Comparison of ENCODE assay signal across 7 cellular contexts in the genomic region with DNA sequence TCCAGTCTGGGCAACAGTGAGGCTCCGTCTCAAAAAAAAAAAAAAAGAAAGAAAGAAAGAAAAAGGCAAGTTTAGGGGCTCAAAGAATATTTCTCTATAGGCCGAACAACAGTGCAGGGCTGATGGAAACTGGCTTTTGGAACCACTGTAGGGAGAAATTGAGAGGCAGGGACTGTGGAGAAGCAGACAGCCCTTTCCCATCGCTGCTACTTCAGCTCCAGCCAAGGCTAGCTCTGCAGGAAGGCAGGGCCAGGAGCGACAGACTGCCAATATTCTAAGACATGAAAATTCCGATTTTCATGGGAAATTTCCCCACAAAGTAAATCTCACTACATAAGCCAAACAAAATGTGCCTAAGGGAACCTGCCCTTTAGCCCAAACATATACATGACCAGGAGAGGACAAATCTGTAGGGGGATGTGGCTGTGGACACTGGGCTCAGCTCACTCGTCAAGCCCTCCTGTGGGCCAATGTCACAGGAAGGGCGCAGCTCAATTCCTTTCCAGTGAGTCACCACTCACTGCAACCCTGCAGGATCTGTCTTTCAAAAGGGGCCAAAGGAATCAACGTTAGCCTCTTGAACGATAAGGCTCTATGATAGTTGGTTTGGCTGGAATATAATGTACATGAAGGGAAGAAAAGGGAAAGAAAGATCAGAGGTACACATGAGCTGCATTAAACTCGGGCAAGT. TPM values are rescaled to one million over a fixed set of nuclear protein-coding genes. Genes with fewer than 3 reads are reported as not detected.
DNase-seq lines count a peak whose midpoint lies in the region; ATAC-seq, FAIRE-seq and TF ChIP-seq lines count a peak whose summit lies in the region.
"Not testable (repeated sequence)": the region's sequence is repeated elsewhere in the genome, so short reads cannot be mapped to it uniquely, and the experiment has no call there.

No MANE protein-coding gene starts in this region.

- TF ChIP-seq POLR2A in IMR-90 (IDR thresholded peaks at IDR 0.05; ENCODE audit: low read depth, low read length) = not testable (repeated sequence)

- intact Hi-C loops in IMR-90 (cut with micrococcal nuclease); heart right ventricle (cut with DNase I); left lung (cut with DNase I): not testable (repeated sequence)

- not testable (repeated sequence) for H3K9ac ChIP-seq in IMR-90 (ENCODE audit: low read depth, low read length)

- not testable (repeated sequence) for H3K27ac ChIP-seq in IMR-90 (ENCODE audit: insufficient read depth, low read length); foreskin keratinocyte; heart right ventricle; left lung

- H2BK120ac ChIP-seq in IMR-90 (ENCODE audit: low read depth, low read length) = not testable (repeated sequence)

- BruUV-seq in IMR-90 (replicated peaks; lab: Mats Ljungman, UMichigan) = not testable (repeated sequence)

- not testable (repeated sequence) for H2BK20ac ChIP-seq in IMR-90 (ENCODE audit: low read depth, low read length)

- H3K27me3 ChIP-seq in IMR-90 (ENCODE audit: control insufficient read depth, insufficient read depth, low read length); foreskin keratinocyte; heart right ventricle; left lung: not testable (repeated sequence)

- H3K9me1 ChIP-seq in IMR-90 (ENCODE audit: insufficient read depth, low read length) = not testable (repeated sequence)

- not testable (repeated sequence) for H3K9me3 ChIP-seq in IMR-90 (ENCODE audit: control insufficient read depth, insufficient read depth, low read length); heart right ventricle; left lung

- in situ Hi-C loops in IMR-90 (cut with MboI; ENCODE audit: low sequenced_read_pairs) = not testable (repeated sequence)

- H3K14ac ChIP-seq in IMR-90 (replicated peaks; ENCODE audit: low read depth, low read length) = not testable (repeated sequence)

- POLR2A ChIA-PET in IMR-90 (lab: Charles Lee; ENCODE audit: unreplicated experiment) = not testable (repeated sequence)

- TF ChIP-seq CTCF in IMR-90 (conservative IDR thresholded peaks at IDR 0.05; ENCODE audit: low read depth, low read length); foreskin keratinocyte (conservative IDR thresholded peaks at IDR 0.05); heart right ventricle (IDR thresholded peaks at IDR 0.05); left lung (IDR thresholded peaks at IDR 0.05): not testable (repeated sequence)

- ATAC-seq in IMR-90 (ENCODE audit: low read depth) (peak; percentile 62), SK-N-SH treated with all-trans-retinoic acid at 6 μM for 48 hours (peak; percentile 74), foreskin keratinocyte (peak; percentile 26), heart right ventricle (peak in 7 of 8 donors; percentile 79 to 93 (median 88)), left lung (peak; percentile 25)

- not testable (repeated sequence) for H2AK9ac ChIP-seq in IMR-90 (replicated peaks; ENCODE audit: low read depth, low read length, poor library complexity)

- FAIRE-seq in A204.1 (lab: Jason Lieb, UNC) = peak; percentile 85
- FAIRE-seq in urothelium cell line (lab: Jason Lieb, UNC) = peak; percentile 92

- DNase-seq in IMR-90; foreskin keratinocyte; heart right ventricle; left lung; urothelium cell line (ENCODE audit: low spot score): not testable (repeated sequence)

- H3K4me3 ChIP-seq in IMR-90 (ENCODE audit: insufficient read depth, low read depth, low read length); heart right ventricle; left lung: not testable (repeated sequence)

- not testable (repeated sequence) for H4K20me1 ChIP-seq in IMR-90 (ENCODE audit: insufficient read depth, low read length)

- not testable (repeated sequence) for H3K4ac ChIP-seq in IMR-90 (ENCODE audit: low read depth, low read length)

- H4K8ac ChIP-seq in IMR-90 (ENCODE audit: low read depth in 2 of 2, low read length in 2 of 2) = not testable (repeated sequence)

- not testable (repeated sequence) for H4K91ac ChIP-seq in IMR-90 (ENCODE audit: insufficient read depth, low read depth, low read length)

- H2AFZ ChIP-seq in IMR-90 (replicated peaks; ENCODE audit: low read length, poor library complexity) = not testable (repeated sequence)

- not testable (repeated sequence) for H2AK5ac ChIP-seq in IMR-90 (ENCODE audit: low read depth, low read length)

- H3K79me1 ChIP-seq in IMR-90 (ENCODE audit: low read depth in 1 of 2, low read length in 2 of 2) = not testable (repeated sequence)

- not testable (repeated sequence) for H3K4me1 ChIP-seq in IMR-90 (ENCODE audit: control insufficient read depth, insufficient read depth, low read length); foreskin keratinocyte; heart right ventricle; left lung

- H4K5ac ChIP-seq in IMR-90 (ENCODE audit: low read depth, low read length) = not testable (repeated sequence)

- WGBS in IMR-90 (ENCODE audit: extremely low coverage in 2 of 2, insufficient read length in 1 of 2), 2 experiments = no CpG with 5 or more reads among the region's 10 CpGs
- WGBS in heart right ventricle, 2 donors = 62 to 100% methylated on average over 1 to 2 of the region's 10 CpGs

- dilution Hi-C loops in IMR-90 (cut with HindIII; ENCODE audit: low sequenced_read_pairs, unreplicated experiment) = not testable (repeated sequence)

- not testable (repeated sequence) for H3K4me2 ChIP-seq in IMR-90 (ENCODE audit: low read depth, low read length)

- not testable (repeated sequence) for H3K23ac ChIP-seq in IMR-90 (ENCODE audit: low read depth, low read length)

- CTCF ChIA-PET in IMR-90 (lab: Yijun Ruan, JAX) = not testable (repeated sequence)

- H3K56ac ChIP-seq in IMR-90 (ENCODE audit: extremely low read depth, insufficient read depth, low read length) = not testable (repeated sequence)

- not testable (repeated sequence) for H3K36me3 ChIP-seq in IMR-90 (ENCODE audit: control insufficient read depth, insufficient read depth, low read length); heart right ventricle; left lung

- H2BK15ac ChIP-seq in IMR-90 (ENCODE audit: low read depth, low read length) = not testable (repeated sequence)

- H3K18ac ChIP-seq in IMR-90 (ENCODE audit: low read depth, low read length) = not testable (repeated sequence)

- H2BK5ac ChIP-seq in IMR-90 (ENCODE audit: low read depth, low read length, poor library complexity, severe bottlenecking) = not testable (repeated sequence)

- TF ChIP-seq RAD21 in IMR-90 (IDR thresholded peaks at IDR 0.05; ENCODE audit: low read length) = not testable (repeated sequence)

RNA-seq across cellular contexts. Expression of a gene that starts 19.0 kb away (rescaled TPM):
- total RNA-seq in IMR-90 (2012; rRNA removed) (0.18 and 0.56 TPM in 2 replicates), foreskin keratinocyte (0.21 and 0.58 TPM in 2 replicates), heart right ventricle (1 to 10 TPM in 3 of 10 donors, under 1 TPM in 5, not detected in 2; 0.25 to 1.8 (median 0.72) TPM), left lung (1 to 10 TPM in 1 of 2 donors, under 1 TPM in 1; 0.76 to 4.7 TPM)
- polyA plus RNA-seq in IMR-90 (2012; rRNA removed) (0.19 and 0.22 TPM in 2 replicates), foreskin keratinocyte (0.09 and 0.12 TPM in 2 replicates), heart right ventricle (under 1 TPM; 0.12 to 0.22 TPM)
- 0.04 TPM in 1 of 2 replicates, not detected in the other for polyA plus RNA-seq in IMR-90 (2012; cell fraction: cytosol; rRNA removed)
- 0.42 and 0.83 TPM in 2 replicates for polyA plus RNA-seq in IMR-90 (2012; cell fraction: nucleus; rRNA removed; ENCODE audit: low replicate concordance)

RNA-seq across cellular contexts. Expression of a gene that starts 21.3 kb away (rescaled TPM):
- total RNA-seq in IMR-90 (2012; rRNA removed) (119 and 180 TPM in 2 replicates), foreskin keratinocyte (125 and 127 TPM in 2 replicates), heart right ventricle (100 to 1,000 TPM in 1 of 10 donors, 10 to 100 TPM in 9; 10.3 to 103 (median 47.2) TPM), left lung (10 to 100 TPM; 10.6 to 42.2 TPM)
- polyA plus RNA-seq in IMR-90 (2012; rRNA removed) (143 and 153 TPM in 2 replicates), foreskin keratinocyte (63.0 and 73.8 TPM in 2 replicates), heart right ventricle (10 to 100 TPM; 41.0 to 96.8 TPM)
- 146 and 162 TPM in 2 replicates for polyA plus RNA-seq in IMR-90 (2012; cell fraction: cytosol; rRNA removed)
- polyA plus RNA-seq in IMR-90 (2012; cell fraction: nucleus; rRNA removed; ENCODE audit: low replicate concordance) = 76.2 and 90.1 TPM in 2 replicates

Comparison
In these comparisons a context has a peak if more than half of its experiments do, and no peak if none do; other contexts are left out.
1. ATAC-seq: peak in every context shown above with its lines; median percentile 88 in heart right ventricle; 74 in SK-N-SH treated with all-trans-retinoic acid at 6 μM for 48 hours; 62 in IMR-90; 26 in foreskin keratinocyte; 25 in left lung.